ENCODE assay signal across 19 cellular contexts in the genomic region with DNA sequence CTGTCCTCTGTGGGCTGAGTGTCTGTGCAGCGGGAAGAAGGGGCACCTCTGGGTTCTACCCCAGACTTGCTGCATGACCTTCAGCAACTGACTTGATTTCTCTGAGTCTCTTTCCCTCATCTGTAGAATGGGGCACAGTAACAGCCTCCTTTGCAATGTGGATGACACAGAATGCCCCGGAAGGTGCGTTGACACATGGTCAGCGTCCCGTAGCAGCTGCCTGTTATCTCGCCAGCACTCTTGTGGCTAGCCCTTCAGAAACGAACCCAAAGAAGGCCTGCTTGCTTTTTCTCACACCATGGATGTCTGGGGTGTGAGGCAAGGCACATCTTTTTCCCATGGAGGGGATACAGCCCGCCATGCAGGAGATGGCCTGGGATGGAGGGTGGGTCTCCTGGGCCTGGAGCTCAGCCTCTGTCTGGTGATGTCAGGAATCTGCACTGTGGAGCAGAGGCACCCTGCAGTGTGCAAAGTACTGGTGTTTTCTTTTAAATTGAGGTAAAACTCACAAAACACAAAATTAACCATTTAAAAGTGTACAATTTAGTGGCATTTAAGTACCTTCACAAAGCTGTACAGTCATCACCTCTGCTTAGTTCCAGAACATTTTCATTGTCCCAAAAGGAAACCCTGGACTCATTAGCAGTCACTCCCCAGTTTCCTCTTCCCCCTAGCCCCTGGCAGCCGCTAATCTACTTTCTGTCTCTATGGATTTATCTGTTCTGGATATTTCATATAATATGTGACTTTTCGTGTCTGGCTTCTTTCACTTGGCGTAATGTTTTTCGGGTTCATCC. TPM values are rescaled to one million over a fixed set of nuclear protein-coding genes. Genes with fewer than 3 reads are reported as not detected.
A peak's percentile ranks its signal among the peaks of the same experiment; 100 is the strongest.
DNase-seq lines count a peak whose midpoint lies in the region; ATAC-seq and TF ChIP-seq lines count a peak whose summit lies in the region.
"Had no signal": no experiment of that assay in that cellular context is flagged by ENCODE, and none has a peak within 500 bp of the region (broad histone marks: within the 10 kb centered on the region; RNA-seq: fewer than 3 reads in every experiment).

No MANE protein-coding gene starts in this region.

- no peaks in the 10 kb centered on the region for H3K36me3 ChIP-seq in left ventricle myocardium inferior
- no peaks in the 10 kb centered on the region for H3K36me3 ChIP-seq in SK-N-SH (replicated peaks in 1 of 2; ENCODE audit: control insufficient read depth in 1 of 2, insufficient read depth in 2 of 2, low read length in 1 of 2)
- no peaks in the 10 kb centered on the region for H3K36me3 ChIP-seq in upper lobe of left lung

- H3K27ac ChIP-seq in left ventricle myocardium inferior (replicated peaks), result peak overlapping the region; percentile 75
- H3K27ac ChIP-seq in SK-N-SH (ENCODE audit: low read depth in 2 of 2, low read length in 1 of 2), result peak overlapping the region in 1 of 2 experiments; percentile 99; a peak in 2 of 4 replicates
- peak overlapping the region in 3 of 4 donors; percentile 42 to 49 (median 43) for H3K27ac ChIP-seq in upper lobe of left lung

- H3K27me3 ChIP-seq in left ventricle myocardium inferior (ENCODE audit: low read depth), result peaks cover 27% of the 10 kb centered on the region
- no peaks in the 10 kb centered on the region; the same call in 1 of the 2 replicates for H3K27me3 ChIP-seq in SK-N-SH (ENCODE audit: insufficient read depth)
- H3K27me3 ChIP-seq in upper lobe of left lung, result no peaks in the 10 kb centered on the region

- WGBS in SK-N-SH (ENCODE audit: low lambda C conversion rate), result 56% methylated on average over 12 of the region's 12 CpGs
- WGBS in upper lobe of left lung, 2 donors, result 75% methylated on average over 7 to 12 of the region's 12 CpGs

- H3F3A ChIP-seq in SK-N-SH (replicated peaks; ENCODE audit: insufficient read depth), result no peaks in the 10 kb centered on the region

- TF ChIP-seq RAD21 in SK-N-SH (IDR thresholded peaks at IDR 0.05; ENCODE audit: low read length), result peak; percentile 37; the same call in 1 of the 2 replicates

- no peak for TF ChIP-seq CTCF in left ventricle myocardium inferior (IDR thresholded peaks at IDR 0.05; ENCODE audit: borderline replicate concordance)
- no peak for TF ChIP-seq CTCF in SK-N-SH (IDR thresholded peaks at IDR 0.05)
- TF ChIP-seq CTCF in upper lobe of left lung (IDR thresholded peaks at IDR 0.05), result no peak

- no peak overlapping the region for H3K4me2 ChIP-seq in SK-N-SH

- ATAC-seq in left lobe of liver (peak; percentile 38), upper lobe of left lung (ENCODE audit: low FRiP score in 2 of 2) (no peak)
- ATAC-seq: CD8-positive, alpha-beta T cell had no signal

- H3K4me3 ChIP-seq in left ventricle myocardium inferior (no peak overlapping the region), SK-N-SH (ENCODE audit: low read depth in 2 of 2, low read length in 1 of 2) (no peak overlapping the region), upper lobe of left lung (no peak overlapping the region)

- no peaks in the 10 kb centered on the region for H4K20me1 ChIP-seq in SK-N-SH (ENCODE audit: insufficient read depth)

- TF ChIP-seq POLR2A in upper lobe of left lung (IDR thresholded peaks at IDR 0.05), result no peak

- peak in 1 of 2 experiments; percentile 98; a peak in 2 of 4 replicates for TF ChIP-seq EP300 in SK-N-SH (IDR thresholded peaks at IDR 0.05; ENCODE audit: borderline replicate concordance in 1 of 2, low read depth in 1 of 2, low read length in 1 of 2)
- TF ChIP-seq EP300 in upper lobe of left lung (IDR thresholded peaks at IDR 0.05), result no peak

- H3K79me2 ChIP-seq in SK-N-SH (ENCODE audit: insufficient read depth), result no peaks in the 10 kb centered on the region

- POLR2A ChIA-PET in SK-N-SH (lab: Yijun Ruan, JAX), result interaction anchor here (1.1 to 2.9 kb wide), 6 partner anchors 8 to 61 kb away, joined by 3 to 16 read pairs (median 8); partner anchors contain the start of gene PPP1R16B

- H2AFZ ChIP-seq in SK-N-SH (ENCODE audit: low read depth), result no peak overlapping the region

- CTCF ChIA-PET in SK-N-SH (lab: Yijun Ruan, JAX), result interaction anchor here (0.6 to 1.8 kb wide), 9 partner anchors 8 to 1631 kb away, joined by 3 to 6 read pairs (median 5); partner anchors contain the start of genes PPP1R16B and SLC32A1

- H3K9me3 ChIP-seq in left ventricle myocardium inferior (replicated peaks) (peaks cover 5% of the 10 kb centered on the region), SK-N-SH (no peaks in the 10 kb centered on the region), upper lobe of left lung (no peaks in the 10 kb centered on the region)

- intact Hi-C loops in left ventricle myocardium inferior (cut with micrococcal nuclease), result no loop called here
- intact Hi-C loops in cardiac septum (cut with DNase I), result no loop called here

- H3K9me2 ChIP-seq in SK-N-SH, result no peaks in the 10 kb centered on the region

- no peak overlapping the region for H3K9ac ChIP-seq in SK-N-SH

- peaks cover 44% of the 10 kb centered on the region for H3K4me1 ChIP-seq in left ventricle myocardium inferior
- peaks cover 0 to 59% of the 10 kb centered on the region in 2 experiments; a peak in 2 of 4 replicates for H3K4me1 ChIP-seq in SK-N-SH (ENCODE audit: control insufficient read depth in 1 of 2, insufficient read depth in 2 of 2, low read depth in 1 of 2, low read length in 1 of 2)
- peaks cover 11 to 22% (median 18%) of the 10 kb centered on the region in 4 donors for H3K4me1 ChIP-seq in upper lobe of left lung

- DNase-seq in left ventricle myocardium inferior, result no peak
- DNase-seq in cardiac septum (ENCODE audit: low spot score), result no peak
- DNase-seq in SK-N-SH, result peak; percentile 57
- DNase-seq in left lobe of liver (ENCODE audit: low spot score), result no peak
- no peak for DNase-seq in upper lobe of left lung
- DNase-seq in HuH-7.5 (ENCODE audit: low spot score), result no peak
- DNase-seq in NK-92 treated with Interleukin-12 subunit alpha and Interleukin-12 subunit beta, amount 100 ng/mL, for 24 hours (lab: John Stamatoyannopoulos, UW), result no peak
- no peak for DNase-seq in NCI-H226
- DNase-seq: activated CD4-positive, alpha-beta T cell treated with anti-CD3 and anti-CD28 coated beads for 48 hours; activated naive CD4-positive, alpha-beta T cell treated with anti-CD3 and anti-CD28 coated beads, Interleukin-2, amount 10 ng/mL, durations not matched to agents 7 days and 5 days; CD8-positive, alpha-beta T cell; KBM-7; mesenchymal stem cell; NCI-H1694; NCI-H82; nephron progenitor cell; posterior cingulate gyrus; small intestine; stimulated activated CD4-positive, alpha-beta T cell treated with anti-CD3 and anti-CD28 coated beads, Interleukin-4, amount 100 ng/mL, for 1 hour had no signal

TF ChIP-seq in SK-N-SH, 30 proteins besides CTCF, POLR2A, EP300 and RAD21:
- TF ChIP-seq MXI1 (IDR thresholded peaks at IDR 0.05; ENCODE audit: low read depth, low read length) (0 out of 2 replicates have a peak, but pooled peaks have one; percentile 46), TCF12 (IDR thresholded peaks at IDR 0.05) (peak; percentile 46; the same call in 1 of the 2 replicates), FOSL2 (IDR thresholded peaks at IDR 0.05; ENCODE audit: borderline replicate concordance, low read depth) (no peak), CHD2 (IDR thresholded peaks at IDR 0.05; ENCODE audit: low read length, partially characterized antibody) (peak; percentile 67), RCOR1 (IDR thresholded peaks at IDR 0.05; ENCODE audit: low read length) (peak; percentile 55; the same call in 1 of the 2 replicates), GATA2 (CRISPR knock-in tag; IDR thresholded peaks at IDR 0.05) (peak; percentile 68; the same call in 1 of the 2 replicates)
- TF ChIP-seq, protein P1, sequence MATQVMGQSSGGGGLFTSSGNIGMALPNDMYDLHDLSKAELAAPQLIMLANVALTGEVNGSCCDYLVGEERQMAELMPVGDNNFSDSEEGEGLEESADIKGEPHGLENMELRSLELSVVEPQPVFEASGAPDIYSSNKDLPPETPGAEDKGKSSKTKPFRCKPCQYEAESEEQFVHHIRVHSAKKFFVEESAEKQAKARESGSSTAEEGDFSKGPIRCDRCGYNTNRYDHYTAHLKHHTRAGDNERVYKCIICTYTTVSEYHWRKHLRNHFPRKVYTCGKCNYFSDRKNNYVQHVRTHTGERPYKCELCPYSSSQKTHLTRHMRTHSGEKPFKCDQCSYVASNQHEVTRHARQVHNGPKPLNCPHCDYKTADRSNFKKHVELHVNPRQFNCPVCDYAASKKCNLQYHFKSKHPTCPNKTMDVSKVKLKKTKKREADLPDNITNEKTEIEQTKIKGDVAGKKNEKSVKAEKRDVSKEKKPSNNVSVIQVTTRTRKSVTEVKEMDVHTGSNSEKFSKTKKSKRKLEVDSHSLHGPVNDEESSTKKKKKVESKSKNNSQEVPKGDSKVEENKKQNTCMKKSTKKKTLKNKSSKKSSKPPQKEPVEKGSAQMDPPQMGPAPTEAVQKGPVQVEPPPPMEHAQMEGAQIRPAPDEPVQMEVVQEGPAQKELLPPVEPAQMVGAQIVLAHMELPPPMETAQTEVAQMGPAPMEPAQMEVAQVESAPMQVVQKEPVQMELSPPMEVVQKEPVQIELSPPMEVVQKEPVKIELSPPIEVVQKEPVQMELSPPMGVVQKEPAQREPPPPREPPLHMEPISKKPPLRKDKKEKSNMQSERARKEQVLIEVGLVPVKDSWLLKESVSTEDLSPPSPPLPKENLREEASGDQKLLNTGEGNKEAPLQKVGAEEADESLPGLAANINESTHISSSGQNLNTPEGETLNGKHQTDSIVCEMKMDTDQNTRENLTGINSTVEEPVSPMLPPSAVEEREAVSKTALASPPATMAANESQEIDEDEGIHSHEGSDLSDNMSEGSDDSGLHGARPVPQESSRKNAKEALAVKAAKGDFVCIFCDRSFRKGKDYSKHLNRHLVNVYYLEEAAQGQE (IDR thresholded peaks at IDR 0.05; ENCODE audit: low read depth, low read length), result no peak

RNA-seq across cellular contexts. Expression of gene FAM83D, which starts 59.8 kb away (rescaled TPM):
- total RNA-seq in left ventricle myocardium inferior (0.77 TPM), cardiac septum (0.62 TPM), left lobe of liver (2.9 TPM), upper lobe of left lung (1 to 10 TPM; 1.0 to 4.8 (median 3.0) TPM)
- 18.9 and 21.5 TPM in 2 replicates for polyA plus RNA-seq in SK-N-SH (2012; rRNA removed)
- polyA plus RNA-seq in SK-N-SH (2012; cell fraction: cytosol; rRNA removed), result 17.3 and 20.6 TPM in 2 replicates
- polyA plus RNA-seq in SK-N-SH (2012; cell fraction: nucleus; rRNA removed), result 16.9 and 18.8 TPM in 2 replicates
